In genomic region chr17:31825961-31826691, GRCh38 we compare ENCODE assay signal across 16 cellular contexts. TPM values are rescaled to one million over a fixed set of nuclear protein-coding genes. Genes with fewer than 3 reads are reported as not detected.
A peak's percentile ranks its signal among the peaks of the same experiment; 100 is the strongest.
DNase-seq lines count a peak whose midpoint lies in the region; ATAC-seq and TF ChIP-seq lines count a peak whose summit lies in the region.
"Had no signal": no experiment of that assay in that cellular context is flagged by ENCODE, and none has a peak within 500 bp of the region (broad histone marks: within the 10 kb centered on the region; RNA-seq: fewer than 3 reads in every experiment).

No MANE protein-coding gene starts in this region.

- no peaks in the 10 kb centered on the region for H3K4me1 ChIP-seq in Karpas-422 (ENCODE audit: low read length)
- H3K4me1 ChIP-seq: tibial nerve had no signal

- H4K20me1 ChIP-seq in Karpas-422 (ENCODE audit: insufficient read depth, low read depth, low read length), result no peaks in the 10 kb centered on the region

- H3K9ac ChIP-seq in Karpas-422 (ENCODE audit: low read length), result no peak overlapping the region
- H3K9ac ChIP-seq: KMS-11 had no signal

- H3K4me2 ChIP-seq in Karpas-422 (ENCODE audit: low read depth, low read length, poor library complexity, severe bottlenecking), result no peak overlapping the region
- H3K4me2 ChIP-seq: KMS-11 had no signal

- DNase-seq in G401 (ENCODE audit: low spot score), result peak; percentile 59
- peak; percentile 39 to 79 for DNase-seq in NCI-H446 (lab: John Stamatoyannopoulos, UW)
- DNase-seq in dermis blood vessel endothelial cell, result peak; percentile 50
- DNase-seq in omental fat pad (ENCODE audit: low spot score), result no peak
- DNase-seq in SKM-1 treated with dmso at 0.1 percent for 144 hours (lab: John Stamatoyannopoulos, UW; ENCODE audit: unreplicated experiment), result no peak
- no peak for DNase-seq in Karpas-422
- DNase-seq: activated CD8-positive, alpha-beta memory T cell treated with anti-CD3 and anti-CD28 coated beads, Interleukin-2, amount 10 ng/mL, durations not matched to agents 7 days and 5 days; CD8-positive, alpha-beta T cell; foreskin melanocyte; kidney glomerular epithelial cell; nephron progenitor cell had no signal

- in situ Hi-C loops in G401 (cut with HindIII; ENCODE audit: low sequenced_read_pairs), result no loop called here

- no peak overlapping the region for H2AFZ ChIP-seq in Karpas-422 (ENCODE audit: low read length)

- no peak overlapping the region for H3K4me3 ChIP-seq in Karpas-422 (ENCODE audit: low read length)
- H3K4me3 ChIP-seq: SJSA1, tibial nerve had no signal

- no peaks in the 10 kb centered on the region for H3K9me2 ChIP-seq in Karpas-422 (replicated peaks; ENCODE audit: insufficient read depth, low read length)

- no peak for TF ChIP-seq CTCF in omental fat pad (IDR thresholded peaks at IDR 0.05)

- ATAC-seq in omental fat pad (ENCODE audit: low FRiP score) (peak; percentile 19), HG03442 (IDR thresholded peaks at IDR 0.05; ENCODE audit: unreplicated experiment) (no peak), HG02884 (IDR thresholded peaks at IDR 0.05; ENCODE audit: unreplicated experiment) (no peak)
- ATAC-seq: activated CD8-positive, alpha-beta memory T cell treated with anti-CD3 and anti-CD28 coated beads, Interleukin-2, amount 10 ng/mL, durations not matched to agents 7 days and 5 days; CD8-positive, alpha-beta T cell had no signal

- no peaks in the 10 kb centered on the region for H3K27me3 ChIP-seq in Karpas-422 (ENCODE audit: low read length)
- H3K27me3 ChIP-seq: SJSA1, tibial nerve had no signal

- no peaks in the 10 kb centered on the region for H3K9me3 ChIP-seq in Karpas-422 (ENCODE audit: low read length)
- H3K9me3 ChIP-seq: tibial nerve had no signal

- H3K36me3 ChIP-seq in Karpas-422 (ENCODE audit: insufficient read depth, low read length), result no peaks in the 10 kb centered on the region
- H3K36me3 ChIP-seq: SJSA1, tibial nerve had no signal

- no peak overlapping the region for H3K27ac ChIP-seq in Karpas-422 (ENCODE audit: low read length)
- H3K27ac ChIP-seq: KMS-11, SJSA1, tibial nerve had no signal

- H3K79me2 ChIP-seq in Karpas-422 (ENCODE audit: low read length), result no peaks in the 10 kb centered on the region

RNA-seq across cellular contexts. Expression of gene COPRS, which starts 32.9 kb away (rescaled TPM):
- 199 and 233 TPM in 2 replicates for total RNA-seq in G401 (2014; rRNA removed; shearing (Covaris generic))
- 57.0 and 79.5 TPM in 2 replicates for total RNA-seq in dermis blood vessel endothelial cell
- total RNA-seq in omental fat pad, result 10 to 100 TPM; 39.2 to 76.1 (median 61.8) TPM
- 57.3 and 78.3 TPM in 2 replicates for total RNA-seq in Karpas-422 (2014; rRNA removed; shearing (Covaris generic); ENCODE audit: low replicate concordance)

Comparison
In these comparisons a context has a peak if more than half of its experiments do, and no peak if none do; other contexts are left out.
1. DNase-seq: peak in G401 (single experiment), NCI-H446 (2 of 2) and dermis blood vessel endothelial cell (single experiment); none in omental fat pad (single experiment), SKM-1 treated with dmso at 0.1 percent for 144 hours (single experiment) and Karpas-422 (single experiment).